ENCODE assay signal across 12 cellular contexts in the genomic region with DNA sequence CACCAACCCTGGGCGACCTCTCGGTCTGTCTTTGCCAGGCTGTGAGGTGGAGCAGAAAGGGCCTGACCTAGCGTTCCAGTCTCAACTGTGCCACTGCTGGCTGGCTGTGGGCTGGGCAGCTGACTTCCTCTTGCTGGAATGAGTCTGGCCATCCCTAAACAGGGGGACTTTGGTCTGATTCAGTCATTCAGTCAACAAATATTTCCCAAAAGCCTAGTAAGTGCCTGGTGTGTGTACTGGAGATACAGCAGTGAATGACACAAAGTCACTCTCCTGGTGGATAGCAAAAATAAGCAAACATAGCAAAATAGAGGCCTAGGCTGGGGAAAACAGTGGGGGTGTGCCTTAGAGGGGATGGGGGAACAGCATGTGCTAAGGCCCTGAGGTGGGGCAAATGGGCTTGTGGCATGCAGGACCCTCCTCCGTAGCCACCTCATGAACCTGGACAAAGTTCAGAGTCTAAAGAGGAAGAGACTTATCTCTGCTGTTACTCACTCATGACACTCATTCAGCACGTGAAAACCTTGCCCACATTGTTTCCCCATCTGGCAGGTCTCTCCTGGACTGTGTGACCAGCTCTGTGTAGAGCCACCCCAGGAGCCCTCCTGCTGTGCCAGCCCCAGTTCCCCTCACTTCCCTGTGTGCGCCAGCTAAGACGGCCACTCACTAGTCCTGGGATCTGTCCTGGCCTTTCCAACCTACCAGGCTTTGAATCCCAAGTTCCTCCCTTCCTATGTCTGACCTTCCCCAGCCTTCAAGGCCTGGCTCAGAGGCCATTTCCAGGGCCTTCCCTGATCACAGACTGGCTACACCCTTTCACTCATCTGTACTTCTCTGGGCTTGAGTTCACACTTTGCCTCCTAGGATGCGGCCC. TPM values are rescaled to one million over a fixed set of nuclear protein-coding genes. Genes with fewer than 3 reads are reported as not detected.
DNase-seq lines count a peak whose midpoint lies in the region; ATAC-seq and TF ChIP-seq lines count a peak whose summit lies in the region.
"Had no signal": no experiment of that assay in that cellular context is flagged by ENCODE, and none has a peak within 500 bp of the region (broad histone marks: within the 10 kb centered on the region; RNA-seq: fewer than 3 reads in every experiment).

No MANE protein-coding gene starts in this region.

- H3K27me3 ChIP-seq in right lobe of liver: no peaks in the 10 kb centered on the region
- H3K27me3 ChIP-seq in upper lobe of right lung: no peaks in the 10 kb centered on the region
- H3K27me3 ChIP-seq: foreskin keratinocyte had no signal

- H3K4me3 Mint-ChIP-seq in natural killer cell treated with Interleukin-12 subunit alpha and Interleukin-12 subunit beta and Interleukin-15 and Interleukin-18, amount 100 ng/mL, for 72 hours: peak overlapping the region; percentile 3
- H3K4me3 Mint-ChIP-seq in natural killer cell: no peak overlapping the region
- peak overlapping the region; percentile 66 for H3K4me3 Mint-ChIP-seq in activated B cell treated with CpG ODN at 0.5 μM for 24 hours
- H3K4me3 Mint-ChIP-seq: activated CD4-positive, alpha-beta memory T cell treated with anti-CD3 and anti-CD28 coated beads for 36 hours had no signal

- H3K36me3 ChIP-seq in right lobe of liver: peaks cover 0 to 36% (median 26%) of the 10 kb centered on the region in 4 donors
- H3K36me3 ChIP-seq in upper lobe of right lung: peaks cover 30% of the 10 kb centered on the region

- no peak for ATAC-seq in natural killer cell treated with Interleukin-12 subunit alpha and Interleukin-12 subunit beta and Interleukin-15 and Interleukin-18, amount 100 ng/mL, for 72 hours
- ATAC-seq in natural killer cell (no peak), activated B cell treated with CpG ODN at 0.5 μM for 24 hours (ENCODE audit: low read depth) (no peak), right lobe of liver (peak; percentile 63 to 71 (median 66)), upper lobe of right lung (peak; percentile 17), HG03135 (IDR thresholded peaks at IDR 0.05; ENCODE audit: unreplicated experiment) (no peak)
- ATAC-seq: foreskin keratinocyte had no signal

- peak; percentile 87 for TF ChIP-seq POLR2A in right lobe of liver (IDR thresholded peaks at IDR 0.05)

- H3K27me3 Mint-ChIP-seq in natural killer cell treated with Interleukin-12 subunit alpha and Interleukin-12 subunit beta and Interleukin-15 and Interleukin-18, amount 100 ng/mL, for 72 hours: no peaks in the 10 kb centered on the region
- H3K27me3 Mint-ChIP-seq in natural killer cell (ENCODE audit: low read depth in 2 of 2) (no peaks in the 10 kb centered on the region), activated B cell treated with CpG ODN at 0.5 μM for 24 hours (no peaks in the 10 kb centered on the region)
- H3K27me3 Mint-ChIP-seq: activated CD4-positive, alpha-beta memory T cell treated with anti-CD3 and anti-CD28 coated beads for 36 hours had no signal

- peak overlapping the region; percentile 0 to 66 for H3K27ac Mint-ChIP-seq in natural killer cell treated with Interleukin-12 subunit alpha and Interleukin-12 subunit beta and Interleukin-15 and Interleukin-18, amount 100 ng/mL, for 72 hours
- H3K27ac Mint-ChIP-seq in natural killer cell (peak overlapping the region in 1 of 2 donors; percentile 74), activated B cell treated with CpG ODN at 0.5 μM for 24 hours (peak overlapping the region; percentile 98)

- peaks cover 5% of the 10 kb centered on the region for H3K36me3 Mint-ChIP-seq in natural killer cell treated with Interleukin-12 subunit alpha and Interleukin-12 subunit beta and Interleukin-15 and Interleukin-18, amount 100 ng/mL, for 72 hours
- H3K36me3 Mint-ChIP-seq in natural killer cell: peaks cover 12% of the 10 kb centered on the region
- H3K36me3 Mint-ChIP-seq in activated B cell treated with CpG ODN at 0.5 μM for 24 hours (ENCODE audit: low read depth): peaks cover 64% of the 10 kb centered on the region

- H3K4me3 ChIP-seq in right lobe of liver (no peak overlapping the region), upper lobe of right lung (no peak overlapping the region)

- DNase-seq in natural killer cell treated with Interleukin-12 subunit alpha and Interleukin-12 subunit beta and Interleukin-15 and Interleukin-18, amount 100 ng/mL, for 72 hours (ENCODE audit: low spot score): no peak
- DNase-seq in natural killer cell: no peak
- no peak for DNase-seq in activated B cell treated with CpG ODN at 0.5 μM for 24 hours
- DNase-seq in right lobe of liver: peak; percentile 89 to 95 (median 94)
- DNase-seq in upper lobe of right lung: no peak
- DNase-seq in kidney glomerular epithelial cell (lab: John Stamatoyannopoulos, UW): no peak
- DNase-seq in posterior vena cava (ENCODE audit: low spot score): no peak
- DNase-seq: activated CD4-positive, alpha-beta memory T cell treated with anti-CD3 and anti-CD28 coated beads for 36 hours; foreskin keratinocyte; SHP77 treated with DMSO at 0.1 percent for 48 hours; stimulated activated CD4-positive, alpha-beta T cell treated with anti-CD3 and anti-CD28 coated beads, Interleukin-15, amount 100 ng/mL, for 24 hours had no signal

- peak overlapping the region; percentile 71 to 96 (median 86) for H3K27ac ChIP-seq in right lobe of liver
- peak overlapping the region; percentile 14 for H3K27ac ChIP-seq in upper lobe of right lung
- H3K27ac ChIP-seq: foreskin keratinocyte had no signal

- peaks cover 0 to 67% (median 29%) of the 10 kb centered on the region in 4 donors for H3K4me1 ChIP-seq in right lobe of liver
- H3K4me1 ChIP-seq in upper lobe of right lung: peaks cover 30% of the 10 kb centered on the region
- H3K4me1 ChIP-seq: foreskin keratinocyte had no signal

- intact Hi-C loops in natural killer cell (cut with micrococcal nuclease) (no loop called here), activated B cell treated with CpG ODN at 0.5 μM for 24 hours (cut with micrococcal nuclease) (no loop called here), right lobe of liver (cut with DNase I) (loop anchor here in 1 of 2 donors (10.0 kb wide), 1 partner anchor 55 kb away; the partner anchor contains the start of gene GGT1), upper lobe of right lung (cut with DNase I) (no loop called here), posterior vena cava (cut with DNase I) (no loop called here)

- H3K9me3 Mint-ChIP-seq in natural killer cell treated with Interleukin-12 subunit alpha and Interleukin-12 subunit beta and Interleukin-15 and Interleukin-18, amount 100 ng/mL, for 72 hours: no peaks in the 10 kb centered on the region
- H3K9me3 Mint-ChIP-seq in natural killer cell: no peaks in the 10 kb centered on the region
- H3K9me3 Mint-ChIP-seq in activated B cell treated with CpG ODN at 0.5 μM for 24 hours: no peaks in the 10 kb centered on the region
- H3K9me3 Mint-ChIP-seq: activated CD4-positive, alpha-beta memory T cell treated with anti-CD3 and anti-CD28 coated beads for 36 hours had no signal

- 7% methylated on average over 4 of the region's 8 CpGs for WGBS in right lobe of liver (ENCODE audit: insufficient coverage, low coverage, low lambda C conversion rate, missing lambda C conversion rate)

- no peak for TF ChIP-seq CTCF in natural killer cell (IDR thresholded peaks at IDR 0.05)
- TF ChIP-seq CTCF in activated B cell treated with CpG ODN at 0.5 μM for 24 hours (IDR thresholded peaks at IDR 0.05): no peak
- no peak for TF ChIP-seq CTCF in right lobe of liver (IDR thresholded peaks at IDR 0.05)
- no peak for TF ChIP-seq CTCF in upper lobe of right lung (IDR thresholded peaks at IDR 0.05)

- POLR2A ChIA-PET in activated B cell treated with CpG ODN at 0.5 μM for 24 hours (lab: Charles Lee): no interaction called here

- no peaks in the 10 kb centered on the region for H3K9me3 ChIP-seq in right lobe of liver
- H3K9me3 ChIP-seq in upper lobe of right lung: no peaks in the 10 kb centered on the region

- CTCF ChIA-PET in activated B cell treated with CpG ODN at 0.5 μM for 24 hours (lab: Charles Lee): interaction anchor here (0.8 kb wide), 1 partner anchor 129 kb away, joined by 3 read pairs; no protein-coding TSS in a partner anchor

- peaks cover 31 to 32% of the 10 kb centered on the region in 2 donors for H3K4me1 Mint-ChIP-seq in natural killer cell treated with Interleukin-12 subunit alpha and Interleukin-12 subunit beta and Interleukin-15 and Interleukin-18, amount 100 ng/mL, for 72 hours (ENCODE audit: low read depth in 2 of 2)
- H3K4me1 Mint-ChIP-seq in natural killer cell (peaks cover 30 to 45% of the 10 kb centered on the region in 2 donors), activated B cell treated with CpG ODN at 0.5 μM for 24 hours (peaks cover 65% of the 10 kb centered on the region)

RNA-seq across cellular contexts. Expression of gene GUCD1, which starts 4.7 kb away (rescaled TPM):
- 100 to 1,000 TPM; 105 to 111 TPM for total RNA-seq in natural killer cell treated with Interleukin-12 subunit alpha and Interleukin-12 subunit beta and Interleukin-15 and Interleukin-18, amount 100 ng/mL, for 72 hours
- total RNA-seq in natural killer cell (100 to 1,000 TPM in 1 of 3 donors, 10 to 100 TPM in 2; 76.9 to 102 (median 94.9) TPM), activated B cell treated with CpG ODN at 0.5 μM for 24 hours (134 and 141 TPM in 2 replicates), right lobe of liver (100 to 1,000 TPM in 5 of 6 experiments, 10 to 100 TPM in 1; 94.0 to 281 (median 213) TPM), upper lobe of right lung (148 TPM), posterior vena cava (10 to 100 TPM; 73.5 to 82.1 TPM)

RNA-seq across cellular contexts. Expression of gene SNRPD3, which starts 5.5 kb away (rescaled TPM):
- total RNA-seq in natural killer cell treated with Interleukin-12 subunit alpha and Interleukin-12 subunit beta and Interleukin-15 and Interleukin-18, amount 100 ng/mL, for 72 hours: 100 to 1,000 TPM; 104 to 117 TPM
- total RNA-seq in natural killer cell: 10 to 100 TPM; 40.9 to 44.6 (median 44.0) TPM
- total RNA-seq in activated B cell treated with CpG ODN at 0.5 μM for 24 hours: 96.5 and 98.6 TPM in 2 replicates
- 100 to 1,000 TPM in 2 of 6 experiments, 10 to 100 TPM in 4; 43.3 to 180 (median 53.4) TPM for total RNA-seq in right lobe of liver
- 64.5 TPM for total RNA-seq in upper lobe of right lung
- total RNA-seq in posterior vena cava: 10 to 100 TPM; 42.5 to 54.0 TPM

RNA-seq across cellular contexts. Expression of gene LRRC75B, which starts 42.6 kb away (rescaled TPM):
- 1 to 10 TPM; 1.8 to 2.3 TPM for total RNA-seq in natural killer cell treated with Interleukin-12 subunit alpha and Interleukin-12 subunit beta and Interleukin-15 and Interleukin-18, amount 100 ng/mL, for 72 hours
- total RNA-seq in natural killer cell (1 to 10 TPM; 1.7 to 4.8 (median 2.3) TPM), activated B cell treated with CpG ODN at 0.5 μM for 24 hours (0.34 and 0.82 TPM in 2 replicates), right lobe of liver (10 to 100 TPM; 11.8 to 28.0 (median 21.5) TPM), upper lobe of right lung (10.8 TPM), posterior vena cava (1 to 10 TPM; 6.6 to 9.3 TPM)

RNA-seq across cellular contexts. Expression of gene GGT1, which starts 52.7 kb away (rescaled TPM):
- 10 to 100 TPM; 13.7 to 59.5 TPM for total RNA-seq in natural killer cell treated with Interleukin-12 subunit alpha and Interleukin-12 subunit beta and Interleukin-15 and Interleukin-18, amount 100 ng/mL, for 72 hours
- 10 to 100 TPM in 1 of 3 donors, 1 to 10 TPM in 2; 4.0 to 11.9 (median 7.0) TPM for total RNA-seq in natural killer cell
- 7.3 and 7.6 TPM in 2 replicates for total RNA-seq in activated B cell treated with CpG ODN at 0.5 μM for 24 hours
- 100 to 1,000 TPM in 5 of 6 experiments, 10 to 100 TPM in 1; 97.6 to 154 (median 140) TPM for total RNA-seq in right lobe of liver
- 131 TPM for total RNA-seq in upper lobe of right lung
- total RNA-seq in posterior vena cava: 1 to 10 TPM; 5.1 to 6.3 TPM

RNA-seq across cellular contexts. Expression of gene UPB1, which starts 55.1 kb away (rescaled TPM):
- total RNA-seq in natural killer cell treated with Interleukin-12 subunit alpha and Interleukin-12 subunit beta and Interleukin-15 and Interleukin-18, amount 100 ng/mL, for 72 hours: 1 to 10 TPM in 1 of 2 donors, under 1 TPM in 1; 0.84 to 1.9 TPM
- total RNA-seq in natural killer cell: 1 to 10 TPM in 1 of 3 donors, under 1 TPM in 2; 0.33 to 1.6 (median 0.50) TPM
- 1.1 and 1.3 TPM in 2 replicates for total RNA-seq in activated B cell treated with CpG ODN at 0.5 μM for 24 hours
- total RNA-seq in right lobe of liver: 100 to 1,000 TPM in 3 of 6 experiments, 10 to 100 TPM in 3; 50.6 to 169 (median 100) TPM
- 1.5 TPM for total RNA-seq in upper lobe of right lung
- under 1 TPM; 0.24 to 0.28 TPM for total RNA-seq in posterior vena cava
- total RNA-seq: foreskin keratinocyte had no signal

Comparison
In these comparisons a context has a peak if more than half of its experiments do, and no peak if none do; other contexts are left out.
1. ATAC-seq: peak in right lobe of liver (4 of 4) and upper lobe of right lung (single experiment); none in natural killer cell treated with Interleukin-12 subunit alpha and Interleukin-12 subunit beta and Interleukin-15 and Interleukin-18, amount 100 ng/mL, for 72 hours (0 of 2), natural killer cell (0 of 3), activated B cell treated with CpG ODN at 0.5 μM for 24 hours (single experiment) and HG03135 (single experiment).
2. DNase-seq: peak in right lobe of liver (3 of 3); none in natural killer cell treated with Interleukin-12 subunit alpha and Interleukin-12 subunit beta and Interleukin-15 and Interleukin-18, amount 100 ng/mL, for 72 hours (single experiment), natural killer cell (single experiment), activated B cell treated with CpG ODN at 0.5 μM for 24 hours (single experiment), upper lobe of right lung (single experiment), kidney glomerular epithelial cell (single experiment) and posterior vena cava (single experiment).